In the genomic region with DNA sequence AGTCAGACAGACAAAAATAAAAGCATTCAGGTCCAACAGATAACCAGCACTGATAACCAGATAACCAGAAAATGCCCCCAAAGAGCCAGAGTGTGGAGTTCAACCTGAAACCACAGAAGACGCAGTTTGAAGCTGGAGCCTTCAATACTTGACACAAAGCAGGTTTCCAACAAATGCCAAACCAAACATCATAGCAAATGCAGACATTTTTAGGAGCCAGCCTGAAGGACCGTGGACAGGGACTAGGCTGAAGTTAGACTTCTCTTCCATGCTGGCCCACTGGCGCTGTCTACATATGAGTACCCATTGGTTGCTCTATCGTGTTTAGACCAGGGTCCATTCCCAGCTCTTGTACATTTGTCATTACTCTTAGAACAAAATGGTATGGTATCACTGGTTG, we compare ENCODE assay signal across 33 cellular contexts. TPM values are rescaled to one million over a fixed set of nuclear protein-coding genes. Genes with fewer than 3 reads are reported as not detected.
"Had no signal": no experiment of that assay in that cellular context is flagged by ENCODE, and none has a peak within 500 bp of the region (broad histone marks: within the 10 kb centered on the region; RNA-seq: fewer than 3 reads in every experiment).

No MANE protein-coding gene starts in this region.

- H3K9me3 ChIP-seq: esophagus squamous epithelium, psoas muscle, sigmoid colon, stomach, thyroid gland, vagina had no signal

- H3K4me1 ChIP-seq: parathyroid adenoma, psoas muscle, thyroid gland, vagina had no signal

- FAIRE-seq: frontal cortex, small intestine had no signal

- H3K9me3 Mint-ChIP-seq: dendritic cell treated with granulocyte-macrophage colony-stimulating factor and Interleukin-4, amounts not matched to agents 40 ng/mL and 50 ng/mL, for 4 days had no signal

- DNase-seq: activated CD4-positive, alpha-beta T cell treated with anti-CD3 and anti-CD28 coated beads for 4 hours; activated CD4-positive, alpha-beta T cell treated with anti-CD3 and anti-CD28 coated beads, Interleukin-2, amount 50 U/mL, for 4 hours; activated CD8-positive, alpha-beta memory T cell treated with anti-CD3 and anti-CD28 coated beads for 24 hours; activated CD8-positive, alpha-beta memory T cell treated with anti-CD3 and anti-CD28 coated beads, Interleukin-2, amount 50 U/mL, for 4 hours; activated effector memory CD4-positive, alpha-beta T cell treated with anti-CD3 and anti-CD28 coated beads, Interleukin-2, amount 50 U/mL, for 16 hours; activated naive CD4-positive, alpha-beta T cell treated with anti-CD3 and anti-CD28 coated beads, Interleukin-2, amount 50 U/mL, for 16 hours; activated T-cell treated with anti-CD3 and anti-CD28 coated beads, Interleukin-2, amount 50 U/mL, for 1 hour; amniotic stem cell; central memory CD4-positive, alpha-beta T cell; esophagus squamous epithelium; left ventricle myocardium inferior; midbrain; naive thymus-derived CD8-positive, alpha-beta T cell; nucleus accumbens; psoas muscle; sigmoid colon; small intestine; stimulated activated CD4-positive, alpha-beta T cell treated with anti-CD3 and anti-CD28 coated beads, Interleukin-1b, Interleukin-23, amount 100 ng/mL, for 48 hours; stimulated activated CD4-positive, alpha-beta T cell treated with anti-CD3 and anti-CD28 coated beads, Interleukin-4, amount 100 ng/mL, for 4 hours; stimulated activated CD8-positive, alpha-beta memory T cell treated with anti-CD3 and anti-CD28 coated beads, Interleukin-4, amount 100 ng/mL, for 48 hours; stimulated activated naive B cell treated with anti-CD40 and anti-IgM and Interleukin-4, amounts not matched to agents 10 μg/mL and 1 μg/mL and 100 μg/mL, for 72 hours; stomach; thyroid gland; upper lobe of left lung had no signal

- H3K4me1 Mint-ChIP-seq: naive thymus-derived CD8-positive, alpha-beta T cell; stimulated activated naive B cell treated with anti-CD40 and anti-IgM and Interleukin-4, amounts not matched to agents 10 μg/mL and 1 μg/mL and 100 μg/mL, for 72 hours had no signal

- H3K27me3 ChIP-seq: esophagus squamous epithelium, sigmoid colon, stomach, thyroid gland, upper lobe of left lung, vagina had no signal

- H3K4me3 ChIP-seq: esophagus squamous epithelium, left ventricle myocardium inferior, lung, psoas muscle, sigmoid colon, stomach, thyroid gland, upper lobe of left lung, vagina had no signal

- H3K36me3 ChIP-seq: esophagus squamous epithelium, left ventricle myocardium inferior, sigmoid colon, stomach, thyroid gland, upper lobe of left lung, vagina had no signal

- H3K9ac ChIP-seq: parathyroid adenoma had no signal

- H3K79me2 ChIP-seq: parathyroid adenoma had no signal

- H2AFZ ChIP-seq: parathyroid adenoma had no signal

- H3K27ac ChIP-seq: epithelial cell of prostate, left ventricle myocardium inferior, parathyroid adenoma, psoas muscle, thyroid gland, vagina had no signal

- H3K27ac Mint-ChIP-seq: activated T-helper 1 cell treated with anti-CD3 and anti-CD28 coated beads, Interleukin-12 subunit alpha, Interleukin-12 subunit beta, Interleukin-2, Interleukin-4 antibody, amounts not matched to agents 30 ng/mL and 10 ng/mL and 1 ng/mL, durations not matched to agents 14 hours and 24 hours and 36 hours; dendritic cell treated with granulocyte-macrophage colony-stimulating factor and Interleukin-4, amounts not matched to agents 40 ng/mL and 50 ng/mL, for 4 days; naive thymus-derived CD8-positive, alpha-beta T cell; stimulated activated naive B cell treated with anti-CD40 and anti-IgM and Interleukin-4, amounts not matched to agents 10 μg/mL and 1 μg/mL and 100 μg/mL, for 72 hours had no signal

- H3K4me3 Mint-ChIP-seq: activated T-helper 1 cell treated with anti-CD3 and anti-CD28 coated beads, Interleukin-12 subunit alpha, Interleukin-12 subunit beta, Interleukin-2, Interleukin-4 antibody, amounts not matched to agents 30 ng/mL and 10 ng/mL and 1 ng/mL, durations not matched to agents 14 hours and 24 hours and 36 hours; dendritic cell treated with granulocyte-macrophage colony-stimulating factor and Interleukin-4, amounts not matched to agents 40 ng/mL and 50 ng/mL, for 4 days; naive thymus-derived CD8-positive, alpha-beta T cell; neural crest cell; stimulated activated naive B cell treated with anti-CD40 and anti-IgM and Interleukin-4, amounts not matched to agents 10 μg/mL and 1 μg/mL and 100 μg/mL, for 72 hours had no signal

- ATAC-seq: naive thymus-derived CD8-positive, alpha-beta T cell; psoas muscle; stimulated activated naive B cell treated with anti-CD40 and anti-IgM and Interleukin-4, amounts not matched to agents 10 μg/mL and 1 μg/mL and 100 μg/mL, for 72 hours had no signal

RNA-seq across cellular contexts. Expression of a gene that starts 9.9 kb away (rescaled TPM):
- total RNA-seq: activated T-helper 1 cell treated with anti-CD3 and anti-CD28 coated beads, Interleukin-12 subunit alpha, Interleukin-12 subunit beta, Interleukin-2, Interleukin-4 antibody, amounts not matched to agents 30 ng/mL and 10 ng/mL and 1 ng/mL, durations not matched to agents 14 hours and 24 hours and 36 hours; T-helper 1 cell treated with Interleukin-12 subunit alpha and Interleukin-12 subunit beta and Interleukin-4 antibody, amounts not matched to agents 30 ng/mL and 1 ng/mL, for 36 hours had no signal
- polyA plus RNA-seq: naive thymus-derived CD8-positive, alpha-beta T cell had no signal
